ENCODE assay signal across 1 cellular context in genomic region chr17:78958556-78959191, GRCh38.
TF ChIP-seq lines count a peak whose summit lies in the region.

No MANE protein-coding gene starts in this region.

TF ChIP-seq in endothelial cell of umbilical vein, 7 proteins besides CTCF, POLR2A, EP300 and RAD21:
- TF ChIP-seq POLR2AphosphoS5 (IDR thresholded peaks at IDR 0.05; ENCODE audit: insufficient read depth, low read depth, low read length) (no peak), JUN (IDR thresholded peaks at IDR 0.05; ENCODE audit: borderline replicate concordance, insufficient read depth, insufficient read length, low read depth) (no peak), FOS (IDR thresholded peaks at IDR 0.05; ENCODE audit: borderline replicate concordance, insufficient read depth, low read length) (no peak), MYC (IDR thresholded peaks at IDR 0.05; ENCODE audit: low read depth, low read length) (no peak), GATA2 (IDR thresholded peaks at IDR 0.05; ENCODE audit: insufficient read depth, insufficient read length, low read depth, low read length) (no peak), EZH2 (IDR thresholded peaks at IDR 0.05; ENCODE audit: borderline replicate concordance, low read depth, low read length, severe bottlenecking) (no peak), MAX (IDR thresholded peaks at IDR 0.05; ENCODE audit: insufficient read depth, insufficient read length) (no peak)
